ENCODE assay signal across 10 cellular contexts in the genomic region with DNA sequence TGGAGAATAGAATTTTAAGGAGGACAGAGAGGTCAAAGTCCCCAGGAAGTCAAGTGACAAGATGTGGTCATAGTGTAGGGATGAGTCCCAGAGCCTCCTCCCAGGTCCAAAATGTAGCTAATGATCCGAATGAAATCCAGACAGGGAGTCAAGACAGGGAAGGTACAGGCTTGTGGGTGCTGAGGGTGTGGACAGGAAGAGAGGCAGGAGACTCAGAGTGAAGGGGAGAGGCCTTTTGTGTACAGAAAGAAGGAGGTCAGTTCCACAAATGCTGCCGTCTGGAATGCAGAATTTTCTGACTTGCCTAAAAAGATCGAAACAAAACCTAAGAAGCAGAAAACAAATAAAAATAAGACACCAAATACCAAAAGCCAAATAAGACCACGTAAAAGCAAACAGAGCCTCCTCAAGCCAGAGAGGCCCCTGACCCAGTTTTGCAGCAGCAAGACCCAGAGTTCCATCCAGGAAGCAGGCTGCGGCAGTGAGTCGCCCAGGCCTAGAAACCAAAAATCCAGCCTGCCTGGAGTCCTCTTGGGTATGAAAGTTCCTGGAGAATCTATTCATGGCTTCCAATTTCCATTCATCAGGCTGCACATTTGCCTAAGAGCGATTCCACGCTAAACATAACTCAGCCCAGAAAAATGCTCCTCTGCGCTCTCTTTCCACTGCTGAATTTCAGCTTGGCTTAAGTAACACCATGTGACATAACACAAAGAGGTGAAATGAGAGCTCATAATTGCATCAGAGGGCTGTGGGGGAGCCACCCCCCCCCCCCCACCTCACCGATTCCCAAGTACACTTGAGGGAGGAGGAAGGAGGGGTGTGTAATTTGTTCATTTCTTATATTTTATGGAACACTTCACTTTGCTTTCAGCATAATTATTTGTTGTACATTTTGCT.
A peak's percentile ranks its signal among the peaks of the same experiment; 100 is the strongest.
DNase-seq lines count a peak whose midpoint lies in the region; ATAC-seq and TF ChIP-seq lines count a peak whose summit lies in the region.
"Had no signal": no experiment of that assay in that cellular context is flagged by ENCODE, and none has a peak within 500 bp of the region (broad histone marks: within the 10 kb centered on the region; RNA-seq: fewer than 3 reads in every experiment).

No MANE protein-coding gene starts in this region.

- H3K27me3 ChIP-seq in adipocyte (replicated peaks; ENCODE audit: control insufficient read depth, insufficient read depth, low read length) (no peaks in the 10 kb centered on the region), heart right ventricle (peaks cover 0 to 10% (median 0%) of the 10 kb centered on the region in 7 donors), adrenal gland (no peaks in the 10 kb centered on the region), aorta (ENCODE audit: control insufficient read depth in 1 of 2, insufficient read depth in 2 of 2, low read length in 1 of 2) (no peaks in the 10 kb centered on the region)

- intact Hi-C loops in heart right ventricle (cut with DNase I): no loop called here
- intact Hi-C loops in adrenal gland (cut with DNase I): no loop called here
- intact Hi-C loops in aorta (cut with DNase I): no loop called here

- DNase-seq in NCI-H2196 (lab: John Stamatoyannopoulos, UW; ENCODE audit: unreplicated experiment) (peak; percentile 30), NCI-H2196 treated with DMSO at 0.1 percent for 48 hours (lab: John Stamatoyannopoulos, UW; ENCODE audit: unreplicated experiment) (no peak), adipocyte (ENCODE audit: low read depth) (peak; percentile 92), heart right ventricle (no peak), substantia nigra (lab: John Stamatoyannopoulos, UW) (peak in 6 of 49 donors; percentile 12 to 27 (median 19)), adrenal gland (no peak), aorta (no peak)
- DNase-seq: ACHN, MM.1S had no signal

- H3K36me3 ChIP-seq in adipocyte (ENCODE audit: control insufficient read depth, insufficient read depth, low read length, severe bottlenecking) (no peaks in the 10 kb centered on the region), heart right ventricle (no peaks in the 10 kb centered on the region), adrenal gland (replicated peaks in 1 of 2) (no peaks in the 10 kb centered on the region), aorta (ENCODE audit: control insufficient read depth in 1 of 2, insufficient read depth in 2 of 2, low read length in 1 of 2) (no peaks in the 10 kb centered on the region)

- TF ChIP-seq POLR2A in adrenal gland (IDR thresholded peaks at IDR 0.05): no peak

- H3K9me3 ChIP-seq in adipocyte (ENCODE audit: control insufficient read depth, low read length) (peaks cover 9% of the 10 kb centered on the region), heart right ventricle (peaks cover 0 to 14% (median 0%) of the 10 kb centered on the region in 11 donors), adrenal gland (replicated peaks in 1 of 3) (no peaks in the 10 kb centered on the region), aorta (ENCODE audit: control insufficient read depth, low read length) (no peaks in the 10 kb centered on the region)

- TF ChIP-seq CTCF in heart right ventricle (IDR thresholded peaks at IDR 0.05) (no peak), adrenal gland (IDR thresholded peaks at IDR 0.05) (no peak)

- H3K4me3 ChIP-seq in adipocyte (ENCODE audit: low read length): peak overlapping the region; percentile 25
- no peak overlapping the region for H3K4me3 ChIP-seq in heart right ventricle
- no peak overlapping the region for H3K4me3 ChIP-seq in adrenal gland
- H3K4me3 ChIP-seq in aorta (ENCODE audit: low read length in 2 of 2): no peak overlapping the region

- ATAC-seq in heart right ventricle (peak in 7 of 8 donors; percentile 38 to 88 (median 58)), HG02623 (IDR thresholded peaks at IDR 0.05; ENCODE audit: unreplicated experiment) (no peak), aorta (ENCODE audit: low FRiP score) (no peak)

- H3K27ac ChIP-seq in heart right ventricle (peak overlapping the region in 2 of 10 donors; percentile 14 to 40), substantia nigra (ENCODE audit: low read depth, low read length, poor library complexity, severe bottlenecking) (peak overlapping the region; percentile 16), adrenal gland (no peak overlapping the region), aorta (ENCODE audit: low read depth in 1 of 2, low read length in 2 of 2) (no peak overlapping the region)

- H3K4me1 ChIP-seq in adipocyte (ENCODE audit: control insufficient read depth, insufficient read depth, low read length) (peaks cover 14% of the 10 kb centered on the region), heart right ventricle (peaks cover 0 to 9% (median 0%) of the 10 kb centered on the region in 9 donors), adrenal gland (replicated peaks in 1 of 2) (no peaks in the 10 kb centered on the region), aorta (ENCODE audit: control insufficient read depth in 1 of 2, insufficient read depth in 2 of 2, low read length in 2 of 2) (no peaks in the 10 kb centered on the region)

- H3K9ac ChIP-seq in adipocyte (ENCODE audit: low read length): peak overlapping the region; percentile 68

- 57 to 71% methylated on average over 10 of the region's 10 CpGs for WGBS in heart right ventricle, 2 donors
- WGBS in adrenal gland, 4 donors: 66 to 78% (median 73%) methylated on average over 8 to 10 of the region's 10 CpGs
- 61 to 64% methylated on average over 10 of the region's 10 CpGs for WGBS in aorta, 2 donors

Comparison
In these comparisons a context has a peak if more than half of its experiments do, and no peak if none do; other contexts are left out.
1. DNase-seq: peak in NCI-H2196 (single experiment) and adipocyte (single experiment); none in NCI-H2196 treated with DMSO at 0.1 percent for 48 hours (single experiment), heart right ventricle (0 of 2), adrenal gland (0 of 7) and aorta (0 of 2).
2. ATAC-seq: peak in heart right ventricle (7 of 8); none in HG02623 (single experiment) and aorta (single experiment).